8 cellular contexts compared by ENCODE assay signal in the genomic region with DNA sequence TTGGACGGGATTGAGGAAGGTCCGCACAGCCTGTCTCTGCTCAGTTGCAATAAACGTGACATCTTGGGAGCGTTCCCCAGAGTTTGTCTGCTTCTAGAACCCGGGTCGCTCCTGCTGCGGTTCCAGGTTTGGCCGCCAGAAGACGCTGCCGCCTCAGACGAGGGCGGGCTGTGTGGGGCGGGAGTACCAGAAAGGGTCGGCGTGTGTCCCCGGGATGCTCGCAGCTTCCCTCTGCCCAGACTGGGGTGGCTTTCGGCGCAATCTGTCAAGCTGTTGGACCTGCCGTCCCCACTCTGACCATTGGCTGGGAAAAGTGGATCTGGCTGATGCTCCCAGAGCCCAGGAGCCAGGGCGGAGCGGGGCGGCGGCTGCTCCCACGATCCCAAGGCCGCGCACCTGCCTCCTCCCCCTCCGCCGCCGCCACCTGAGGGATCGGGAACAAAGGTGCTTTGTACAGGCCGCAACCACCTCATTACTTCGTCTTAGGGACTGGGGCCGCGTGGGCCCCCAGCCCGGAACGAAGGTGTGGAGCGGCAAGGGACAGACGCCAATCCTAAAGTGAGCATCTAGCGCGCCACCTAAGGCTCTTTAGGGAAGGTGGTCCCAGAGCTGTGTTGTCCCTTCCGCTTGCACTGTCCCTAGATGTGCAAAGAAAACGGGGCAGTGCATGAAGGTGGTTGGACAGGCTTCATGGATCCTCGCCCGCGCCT. TPM values are rescaled to one million over a fixed set of nuclear protein-coding genes. Genes with fewer than 3 reads are reported as not detected.
DNase-seq lines count a peak whose midpoint lies in the region; ATAC-seq, FAIRE-seq and TF ChIP-seq lines count a peak whose summit lies in the region.

No MANE protein-coding gene starts in this region.

- no peak for FAIRE-seq in GM12891 (lab: Jason Lieb, UNC)

- peak overlapping the region; percentile 89 for H3K4me3 ChIP-seq in fibroblast of pulmonary artery (replicated peaks; ENCODE audit: low read depth, low read length)
- H3K4me3 ChIP-seq in parathyroid adenoma (ENCODE audit: low read depth, low read length), result peak overlapping the region; percentile 89
- peak overlapping the region in 1 of 2 donors; percentile 54 for H3K4me3 ChIP-seq in aorta (ENCODE audit: low read length in 2 of 2)

- no peaks in the 10 kb centered on the region for H3K36me3 ChIP-seq in parathyroid adenoma (ENCODE audit: control insufficient read depth, insufficient read depth, low read length)
- no peaks in the 10 kb centered on the region for H3K36me3 ChIP-seq in aorta (ENCODE audit: control insufficient read depth in 1 of 2, insufficient read depth in 2 of 2, low read length in 1 of 2)

- no peaks in the 10 kb centered on the region for H3K9me3 ChIP-seq in parathyroid adenoma (ENCODE audit: control insufficient read depth, low read length)
- no peaks in the 10 kb centered on the region for H3K9me3 ChIP-seq in aorta (ENCODE audit: control insufficient read depth, low read length)

- peak; percentile 81 for DNase-seq in 8988T
- peak; percentile 82 for DNase-seq in GM12891 (ENCODE audit: insufficient read length, low spot score)
- peak; percentile 92 for DNase-seq in NCI-H526 treated with DMSO at 0.1 percent for 48 hours (lab: John Stamatoyannopoulos, UW)
- DNase-seq in activated T-cell treated with anti-CD3 and anti-CD28 coated beads, Interleukin-2, amount 50 U/mL, for 1 hour, result peak; percentile 84
- peak; percentile 40 for DNase-seq in fibroblast of pulmonary artery (ENCODE audit: low read depth)
- peak; percentile 68 to 88 for DNase-seq in aorta
- DNase-seq in midbrain (lab: John Stamatoyannopoulos, UW), result no peak

- H2AFZ ChIP-seq in parathyroid adenoma, result peak overlapping the region; percentile 70

- intact Hi-C loops in aorta (cut with DNase I), result loop anchor here in 1 of 2 donors (1.0 to 5.0 kb wide), 2 partner anchors 21 to 61 kb away; partner anchors contain the start of gene ZBTB7B

- no peaks in the 10 kb centered on the region for H3K79me2 ChIP-seq in parathyroid adenoma

- H3K27ac ChIP-seq in parathyroid adenoma, result no peak overlapping the region
- no peak overlapping the region for H3K27ac ChIP-seq in aorta (ENCODE audit: low read depth in 1 of 2, low read length in 2 of 2)

- TF ChIP-seq CTCF in fibroblast of pulmonary artery (IDR thresholded peaks at IDR 0.05; ENCODE audit: low read length, missing control alignments) (peak; percentile 57), parathyroid adenoma (IDR thresholded peaks at IDR 0.05) (peak; percentile 40)

- H3K4me2 ChIP-seq in parathyroid adenoma (ENCODE audit: low read length), result peak overlapping the region; percentile 93

- peak; percentile 70 for ATAC-seq in aorta (ENCODE audit: low FRiP score)

- TF ChIP-seq POLR2A in GM12891 (IDR thresholded peaks at IDR 0.05; ENCODE audit: low read depth, low read length), result no peak

- 4 to 9% methylated on average over 46 of the region's 46 CpGs for whole genome bisulfite sequencing in aorta, 2 donors

- H3K9ac ChIP-seq in parathyroid adenoma, result no peak overlapping the region

- no peaks in the 10 kb centered on the region for H3K27me3 ChIP-seq in parathyroid adenoma (ENCODE audit: control insufficient read depth, insufficient read depth, low read length)
- H3K27me3 ChIP-seq in aorta (ENCODE audit: control insufficient read depth in 1 of 2, insufficient read depth in 2 of 2, low read length in 1 of 2), result no peaks in the 10 kb centered on the region

- H3K4me1 ChIP-seq in parathyroid adenoma (peaks cover 8% of the 10 kb centered on the region), aorta (ENCODE audit: control insufficient read depth in 1 of 2, insufficient read depth in 2 of 2, low read length in 2 of 2) (no peaks in the 10 kb centered on the region)

TF ChIP-seq in GM12891, 5 proteins besides CTCF, POLR2A, EP300 and RAD21:
- TF ChIP-seq PAX5 (IDR thresholded peaks at IDR 0.05; ENCODE audit: insufficient read depth, low read length, severe bottlenecking) (no peak), POLR2AphosphoS5 (IDR thresholded peaks at IDR 0.05; ENCODE audit: low read depth, low read length) (no peak), TAF1 (IDR thresholded peaks at IDR 0.05; ENCODE audit: low read depth, low read length) (no peak), SPI1 (IDR thresholded peaks at IDR 0.05; ENCODE audit: low read depth, low read length) (no peak)
TF ChIP-seq in GM12891: peak in this region for 0.

RNA-seq across cellular contexts. Expression of gene EFNA4, which starts 0.7 kb away (rescaled TPM):
- polyA plus RNA-seq in GM12891 (2012; ENCODE audit: low read depth, missing spikeins), result 3.2 TPM
- 1 to 10 TPM; 3.0 to 5.7 TPM for total RNA-seq in aorta
- polyA plus RNA-seq in aorta, result 1 to 10 TPM; 3.9 to 4.0 TPM

RNA-seq across cellular contexts. Expression of gene ADAM15, which starts 11.7 kb away (rescaled TPM):
- polyA plus RNA-seq in GM12891 (2012; ENCODE audit: low read depth, missing spikeins), result 8.9 TPM
- 100 to 1,000 TPM; 129 to 180 TPM for total RNA-seq in aorta
- polyA plus RNA-seq in aorta, result 10 to 100 TPM; 17.3 to 89.3 TPM

RNA-seq across cellular contexts. Expression of gene EFNA3, which starts 15.8 kb away (rescaled TPM):
- polyA plus RNA-seq in GM12891 (2012; ENCODE audit: low read depth, missing spikeins), result 1.7 TPM
- 1 to 10 TPM; 1.8 to 3.2 TPM for total RNA-seq in aorta
- polyA plus RNA-seq in aorta, result under 1 TPM in 1 of 2 donors, not detected in 1; 0.41 TPM

RNA-seq across cellular contexts. Expression of gene DCST1, which starts 29.2 kb away (rescaled TPM):
- not detected for polyA plus RNA-seq in GM12891 (2012; ENCODE audit: low read depth, missing spikeins)
- total RNA-seq in aorta, result under 1 TPM in 1 of 2 donors, not detected in 1; 0.26 TPM
- polyA plus RNA-seq in aorta, result not detected

RNA-seq across cellular contexts. Expression of gene DCST2, which starts 29.3 kb away (rescaled TPM):
- 0.09 TPM for polyA plus RNA-seq in GM12891 (2012; ENCODE audit: low read depth, missing spikeins)
- total RNA-seq in aorta, result 1 to 10 TPM in 1 of 2 donors, under 1 TPM in 1; 0.75 to 1.8 TPM
- 1 to 10 TPM in 1 of 2 donors, under 1 TPM in 1; 0.25 to 5.6 TPM for polyA plus RNA-seq in aorta
